30 cellular contexts compared by ENCODE assay signal in the genomic region with DNA sequence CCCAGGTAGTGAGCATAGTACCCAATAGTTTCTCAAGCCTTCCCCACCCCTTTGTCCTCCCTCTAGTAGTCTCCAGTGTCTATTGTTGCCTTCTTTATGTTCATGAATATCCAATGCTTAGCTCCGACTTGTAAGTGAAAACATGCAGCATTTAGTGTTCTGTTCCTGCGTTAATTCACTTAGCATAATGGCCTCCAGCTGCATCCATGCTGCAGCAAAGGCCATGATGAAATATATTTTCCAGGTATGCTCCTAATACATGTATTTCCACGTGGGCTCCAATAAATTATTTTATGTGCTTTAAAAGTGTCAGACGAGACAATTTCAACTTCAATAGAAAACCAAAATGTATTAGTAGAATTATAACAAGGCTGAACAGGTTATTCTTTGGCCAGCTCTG.
"Had no signal": no experiment of that assay in that cellular context is flagged by ENCODE, and none has a peak within 500 bp of the region (broad histone marks: within the 10 kb centered on the region; RNA-seq: fewer than 3 reads in every experiment).

No MANE protein-coding gene starts in this region.

- DNase-seq: activated B cell treated with CpG ODN at 0.5 μM for 24 hours; activated CD4-positive, alpha-beta memory T cell treated with anti-CD3 and anti-CD28 coated beads for 36 hours; activated CD4-positive, alpha-beta T cell treated with anti-CD3 and anti-CD28 coated beads for 4 hours; activated CD4-positive, alpha-beta T cell treated with anti-CD3 and anti-CD28 coated beads, Interleukin-2, amount 10 ng/mL, durations not matched to agents 24 days and 14 days; activated CD4-positive, alpha-beta T cell treated with anti-CD3 and anti-CD28 coated beads, Interleukin-2, amount 50 U/mL, for 1 hour; activated CD4-positive, alpha-beta T cell treated with anti-CD3 and anti-CD28 coated beads, Interleukin-2, amount 50 U/mL, for 4 hours; activated CD4-positive, CD25-positive, alpha-beta regulatory T cell treated with anti-CD3 and anti-CD28 coated beads, Interleukin-2, amount 50 U/mL, for 72 hours; activated CD8-positive, alpha-beta memory T cell treated with anti-CD3 and anti-CD28 coated beads, Interleukin-2, amount 50 U/mL, for 4 hours; activated CD8-positive, alpha-beta T cell treated with anti-CD3 and anti-CD28 coated beads for 36 hours; activated effector memory CD4-positive, alpha-beta T cell treated with anti-CD3 and anti-CD28 coated beads, Interleukin-2, amount 50 U/mL, for 16 hours; activated gamma-delta T cell treated with Interleukin-2 at 50 U/mL for 16 hours; activated naive CD4-positive, alpha-beta T cell; activated naive CD4-positive, alpha-beta T cell treated with anti-CD3 and anti-CD28 coated beads for 36 hours; activated naive CD4-positive, alpha-beta T cell treated with anti-CD3 and anti-CD28 coated beads, Interleukin-2, amount 50 U/mL, for 16 hours; activated naive CD8-positive, alpha-beta T cell treated with anti-CD3 and anti-CD28 coated beads for 36 hours; activated T-cell treated with anti-CD3 and anti-CD28 coated beads for 4 hours; activated T-cell treated with anti-CD3 and anti-CD28 coated beads, Interleukin-2, amount 50 U/mL, for 1 hour; activated T-cell treated with anti-CD3 and anti-CD28 coated beads, Interleukin-2, amount 50 U/mL, for 4 hours; activated T-cell treated with anti-CD3 and anti-CD28 coated beads, Interleukin-2, amount 50 U/mL, for 72 hours; adrenal gland; amniotic stem cell; aorta; body of pancreas; brain microvascular endothelial cell; central memory CD4-positive, alpha-beta T cell; T-helper 1 cell; T-helper 2 cell; T-helper 9 cell had no signal

- ATAC-seq: activated CD8-positive, alpha-beta T cell treated with anti-CD3 and anti-CD28 coated beads for 36 hours; activated naive CD4-positive, alpha-beta T cell treated with anti-CD3 and anti-CD28 coated beads, Interleukin-2, amount 50 U/mL, for 72 hours; activated T-cell treated with anti-CD3 and anti-CD28 coated beads, Interleukin-2, amount 50 U/mL, for 4 hours; activated T-cell treated with anti-CD3 and anti-CD28 coated beads, Interleukin-2, amount 50 U/mL, for 72 hours; activated T-helper 17 cell treated with anti-CD3 and anti-CD28 coated beads, Interleukin-2, amount 50 U/mL, for 72 hours; body of pancreas had no signal
